ENCODE assay signal across 1 cellular context in the genomic region with DNA sequence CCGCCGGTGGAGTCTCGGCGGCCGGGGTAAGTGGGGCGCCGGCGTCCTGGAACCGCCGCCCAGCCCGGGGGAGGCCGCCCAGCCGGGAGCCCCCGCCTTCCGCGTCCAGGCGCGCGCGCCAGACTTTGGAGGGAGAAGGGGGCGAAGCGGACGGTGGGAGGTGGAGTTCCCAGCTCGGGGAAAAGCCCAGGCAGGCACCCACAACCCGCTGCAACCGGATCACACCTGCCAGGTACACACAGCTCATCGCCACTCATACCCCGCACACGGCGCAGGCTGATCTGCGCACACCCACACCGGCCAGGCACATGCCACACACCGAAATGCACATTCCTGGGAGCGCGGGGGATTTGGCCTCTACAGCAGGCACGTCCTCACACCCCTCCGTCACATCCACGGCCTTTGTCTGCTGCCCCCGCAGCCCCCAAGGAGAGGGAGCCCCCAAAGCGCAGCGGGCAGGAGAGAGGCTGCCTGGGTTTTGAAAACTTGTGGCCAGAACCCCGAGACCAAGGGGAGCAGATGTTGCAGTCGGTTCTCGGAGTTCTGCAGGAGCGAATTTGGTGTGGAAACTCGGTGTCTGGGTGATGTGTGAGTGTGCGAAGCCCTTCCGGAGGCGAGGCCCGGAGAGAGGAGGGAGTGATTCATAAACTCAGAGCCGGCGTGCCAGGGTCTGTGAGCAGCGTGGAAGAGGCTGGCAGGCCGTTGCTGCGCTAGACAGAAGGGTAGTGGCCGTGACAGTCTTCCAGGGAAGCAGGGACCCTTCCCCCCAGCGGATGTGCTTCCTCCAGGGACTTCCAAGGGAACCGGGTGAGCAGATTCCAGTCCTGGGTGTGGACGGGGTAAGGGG.
TF ChIP-seq lines count a peak whose summit lies in the region.

No MANE protein-coding gene starts in this region.

TF ChIP-seq in WTC11, 78 proteins besides CTCF, POLR2A, EP300 and RAD21 (continued from another document):
- TF ChIP-seq, protein P1, sequence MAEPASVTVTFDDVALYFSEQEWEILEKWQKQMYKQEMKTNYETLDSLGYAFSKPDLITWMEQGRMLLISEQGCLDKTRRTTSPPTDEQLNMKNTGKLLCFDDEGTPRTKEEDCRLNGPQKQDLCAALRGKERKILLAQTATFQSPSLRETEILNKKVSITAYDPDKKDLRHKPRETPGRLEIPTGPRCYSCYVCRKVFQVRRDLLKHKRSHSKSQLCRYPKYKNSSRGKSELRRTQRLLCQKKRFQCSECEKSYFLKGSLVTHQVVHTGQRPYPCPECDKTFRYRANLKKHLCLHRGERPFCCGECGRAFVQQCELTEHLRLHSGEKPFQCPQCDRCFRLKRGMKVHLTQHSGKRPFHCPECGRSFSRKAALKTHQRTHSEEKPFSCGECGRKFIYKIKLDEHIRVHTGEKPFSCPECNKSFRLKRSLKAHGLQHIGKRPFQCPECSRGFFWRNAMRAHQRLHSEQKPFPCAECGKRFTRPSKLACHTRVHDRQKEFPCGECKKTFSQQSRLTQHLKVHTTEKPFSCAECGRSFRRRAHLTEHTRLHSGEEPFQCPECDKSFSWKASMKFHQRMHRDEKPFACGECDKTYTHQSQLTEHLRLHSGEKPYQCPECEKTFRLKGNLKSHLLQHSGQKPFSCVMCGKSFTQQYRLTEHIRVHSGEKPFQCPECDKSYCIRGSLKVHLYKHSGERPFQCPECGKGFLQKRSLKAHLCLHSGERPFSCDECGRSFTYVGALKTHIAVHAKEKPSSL (CRISPR knock-in tag; conservative IDR thresholded peaks at IDR 0.05) = no peak
- TF ChIP-seq ATF1 (CRISPR knock-in tag; IDR thresholded peaks at IDR 0.05) (no peak), CREB1 (CRISPR knock-in tag; IDR thresholded peaks at IDR 0.05) (0 out of 2 replicates have a peak, but pooled peaks have one; percentile 49), CREM (CRISPR knock-in tag; IDR thresholded peaks at IDR 0.05) (no peak), TEAD1 (CRISPR knock-in tag; IDR thresholded peaks at IDR 0.05) (peak; percentile 66; the same call in 1 of the 2 replicates), EMX1 (CRISPR knock-in tag; IDR thresholded peaks at IDR 0.05) (no peak), ZNF416 (CRISPR knock-in tag; IDR thresholded peaks at IDR 0.05) (no peak), SOX15 (CRISPR knock-in tag; IDR thresholded peaks at IDR 0.05) (no peak), GRHL2 (CRISPR knock-in tag; IDR thresholded peaks at IDR 0.05; ENCODE audit: insufficient replicate concordance, severe bottlenecking) (no peak), RORB (CRISPR knock-in tag; IDR thresholded peaks at IDR 0.05) (no peak), ELF4 (CRISPR knock-in tag; IDR thresholded peaks at IDR 0.05; ENCODE audit: low read depth) (no peak), ZNF317 (CRISPR knock-in tag; IDR thresholded peaks at IDR 0.05; ENCODE audit: borderline replicate concordance, low read depth) (no peak), FOXK1 (CRISPR knock-in tag; IDR thresholded peaks at IDR 0.05) (0 out of 2 replicates have a peak, but pooled peaks have one; percentile 44)
- TF ChIP-seq, protein P2, sequence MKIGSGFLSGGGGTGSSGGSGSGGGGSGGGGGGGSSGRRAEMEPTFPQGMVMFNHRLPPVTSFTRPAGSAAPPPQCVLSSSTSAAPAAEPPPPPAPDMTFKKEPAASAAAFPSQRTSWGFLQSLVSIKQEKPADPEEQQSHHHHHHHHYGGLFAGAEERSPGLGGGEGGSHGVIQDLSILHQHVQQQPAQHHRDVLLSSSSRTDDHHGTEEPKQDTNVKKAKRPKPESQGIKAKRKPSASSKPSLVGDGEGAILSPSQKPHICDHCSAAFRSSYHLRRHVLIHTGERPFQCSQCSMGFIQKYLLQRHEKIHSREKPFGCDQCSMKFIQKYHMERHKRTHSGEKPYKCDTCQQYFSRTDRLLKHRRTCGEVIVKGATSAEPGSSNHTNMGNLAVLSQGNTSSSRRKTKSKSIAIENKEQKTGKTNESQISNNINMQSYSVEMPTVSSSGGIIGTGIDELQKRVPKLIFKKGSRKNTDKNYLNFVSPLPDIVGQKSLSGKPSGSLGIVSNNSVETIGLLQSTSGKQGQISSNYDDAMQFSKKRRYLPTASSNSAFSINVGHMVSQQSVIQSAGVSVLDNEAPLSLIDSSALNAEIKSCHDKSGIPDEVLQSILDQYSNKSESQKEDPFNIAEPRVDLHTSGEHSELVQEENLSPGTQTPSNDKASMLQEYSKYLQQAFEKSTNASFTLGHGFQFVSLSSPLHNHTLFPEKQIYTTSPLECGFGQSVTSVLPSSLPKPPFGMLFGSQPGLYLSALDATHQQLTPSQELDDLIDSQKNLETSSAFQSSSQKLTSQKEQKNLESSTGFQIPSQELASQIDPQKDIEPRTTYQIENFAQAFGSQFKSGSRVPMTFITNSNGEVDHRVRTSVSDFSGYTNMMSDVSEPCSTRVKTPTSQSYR (CRISPR knock-in tag; IDR thresholded peaks at IDR 0.05) = peak; percentile 60; the same call in 1 of the 2 replicates
- TF ChIP-seq, protein P3, sequence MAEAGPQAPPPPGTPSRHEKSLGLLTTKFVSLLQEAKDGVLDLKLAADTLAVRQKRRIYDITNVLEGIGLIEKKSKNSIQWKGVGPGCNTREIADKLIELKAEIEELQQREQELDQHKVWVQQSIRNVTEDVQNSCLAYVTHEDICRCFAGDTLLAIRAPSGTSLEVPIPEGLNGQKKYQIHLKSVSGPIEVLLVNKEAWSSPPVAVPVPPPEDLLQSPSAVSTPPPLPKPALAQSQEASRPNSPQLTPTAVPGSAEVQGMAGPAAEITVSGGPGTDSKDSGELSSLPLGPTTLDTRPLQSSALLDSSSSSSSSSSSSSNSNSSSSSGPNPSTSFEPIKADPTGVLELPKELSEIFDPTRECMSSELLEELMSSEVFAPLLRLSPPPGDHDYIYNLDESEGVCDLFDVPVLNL (CRISPR knock-in tag; IDR thresholded peaks at IDR 0.05; ENCODE audit: borderline replicate concordance, low read depth) = 0 out of 2 replicates have a peak, but pooled peaks have one; percentile 17
- TF ChIP-seq, protein P4, sequence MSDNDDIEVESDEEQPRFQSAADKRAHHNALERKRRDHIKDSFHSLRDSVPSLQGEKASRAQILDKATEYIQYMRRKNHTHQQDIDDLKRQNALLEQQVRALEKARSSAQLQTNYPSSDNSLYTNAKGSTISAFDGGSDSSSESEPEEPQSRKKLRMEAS (CRISPR knock-in tag; IDR thresholded peaks at IDR 0.05) = no peak; the same call in 1 of the 2 replicates
- TF ChIP-seq, protein P5, sequence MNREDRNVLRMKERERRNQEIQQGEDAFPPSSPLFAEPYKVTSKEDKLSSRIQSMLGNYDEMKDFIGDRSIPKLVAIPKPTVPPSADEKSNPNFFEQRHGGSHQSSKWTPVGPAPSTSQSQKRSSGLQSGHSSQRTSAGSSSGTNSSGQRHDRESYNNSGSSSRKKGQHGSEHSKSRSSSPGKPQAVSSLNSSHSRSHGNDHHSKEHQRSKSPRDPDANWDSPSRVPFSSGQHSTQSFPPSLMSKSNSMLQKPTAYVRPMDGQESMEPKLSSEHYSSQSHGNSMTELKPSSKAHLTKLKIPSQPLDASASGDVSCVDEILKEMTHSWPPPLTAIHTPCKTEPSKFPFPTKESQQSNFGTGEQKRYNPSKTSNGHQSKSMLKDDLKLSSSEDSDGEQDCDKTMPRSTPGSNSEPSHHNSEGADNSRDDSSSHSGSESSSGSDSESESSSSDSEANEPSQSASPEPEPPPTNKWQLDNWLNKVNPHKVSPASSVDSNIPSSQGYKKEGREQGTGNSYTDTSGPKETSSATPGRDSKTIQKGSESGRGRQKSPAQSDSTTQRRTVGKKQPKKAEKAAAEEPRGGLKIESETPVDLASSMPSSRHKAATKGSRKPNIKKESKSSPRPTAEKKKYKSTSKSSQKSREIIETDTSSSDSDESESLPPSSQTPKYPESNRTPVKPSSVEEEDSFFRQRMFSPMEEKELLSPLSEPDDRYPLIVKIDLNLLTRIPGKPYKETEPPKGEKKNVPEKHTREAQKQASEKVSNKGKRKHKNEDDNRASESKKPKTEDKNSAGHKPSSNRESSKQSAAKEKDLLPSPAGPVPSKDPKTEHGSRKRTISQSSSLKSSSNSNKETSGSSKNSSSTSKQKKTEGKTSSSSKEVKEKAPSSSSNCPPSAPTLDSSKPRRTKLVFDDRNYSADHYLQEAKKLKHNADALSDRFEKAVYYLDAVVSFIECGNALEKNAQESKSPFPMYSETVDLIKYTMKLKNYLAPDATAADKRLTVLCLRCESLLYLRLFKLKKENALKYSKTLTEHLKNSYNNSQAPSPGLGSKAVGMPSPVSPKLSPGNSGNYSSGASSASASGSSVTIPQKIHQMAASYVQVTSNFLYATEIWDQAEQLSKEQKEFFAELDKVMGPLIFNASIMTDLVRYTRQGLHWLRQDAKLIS (CRISPR knock-in tag; IDR thresholded peaks at IDR 0.05; ENCODE audit: borderline replicate concordance) = no peak
- TF ChIP-seq, protein P6, sequence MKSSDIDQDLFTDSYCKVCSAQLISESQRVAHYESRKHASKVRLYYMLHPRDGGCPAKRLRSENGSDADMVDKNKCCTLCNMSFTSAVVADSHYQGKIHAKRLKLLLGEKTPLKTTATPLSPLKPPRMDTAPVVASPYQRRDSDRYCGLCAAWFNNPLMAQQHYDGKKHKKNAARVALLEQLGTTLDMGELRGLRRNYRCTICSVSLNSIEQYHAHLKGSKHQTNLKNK (CRISPR knock-in tag; IDR thresholded peaks at IDR 0.05) = no peak
- TF ChIP-seq, protein P7, sequence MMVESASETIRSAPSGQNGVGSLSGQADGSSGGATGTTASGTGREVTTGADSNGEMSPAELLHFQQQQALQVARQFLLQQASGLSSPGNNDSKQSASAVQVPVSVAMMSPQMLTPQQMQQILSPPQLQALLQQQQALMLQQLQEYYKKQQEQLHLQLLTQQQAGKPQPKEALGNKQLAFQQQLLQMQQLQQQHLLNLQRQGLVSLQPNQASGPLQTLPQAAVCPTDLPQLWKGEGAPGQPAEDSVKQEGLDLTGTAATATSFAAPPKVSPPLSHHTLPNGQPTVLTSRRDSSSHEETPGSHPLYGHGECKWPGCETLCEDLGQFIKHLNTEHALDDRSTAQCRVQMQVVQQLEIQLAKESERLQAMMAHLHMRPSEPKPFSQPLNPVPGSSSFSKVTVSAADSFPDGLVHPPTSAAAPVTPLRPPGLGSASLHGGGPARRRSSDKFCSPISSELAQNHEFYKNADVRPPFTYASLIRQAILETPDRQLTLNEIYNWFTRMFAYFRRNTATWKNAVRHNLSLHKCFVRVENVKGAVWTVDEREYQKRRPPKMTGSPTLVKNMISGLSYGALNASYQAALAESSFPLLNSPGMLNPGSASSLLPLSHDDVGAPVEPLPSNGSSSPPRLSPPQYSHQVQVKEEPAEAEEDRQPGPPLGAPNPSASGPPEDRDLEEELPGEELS (CRISPR knock-in tag; IDR thresholded peaks at IDR 0.05) = no peak
- TF ChIP-seq, protein P8, sequence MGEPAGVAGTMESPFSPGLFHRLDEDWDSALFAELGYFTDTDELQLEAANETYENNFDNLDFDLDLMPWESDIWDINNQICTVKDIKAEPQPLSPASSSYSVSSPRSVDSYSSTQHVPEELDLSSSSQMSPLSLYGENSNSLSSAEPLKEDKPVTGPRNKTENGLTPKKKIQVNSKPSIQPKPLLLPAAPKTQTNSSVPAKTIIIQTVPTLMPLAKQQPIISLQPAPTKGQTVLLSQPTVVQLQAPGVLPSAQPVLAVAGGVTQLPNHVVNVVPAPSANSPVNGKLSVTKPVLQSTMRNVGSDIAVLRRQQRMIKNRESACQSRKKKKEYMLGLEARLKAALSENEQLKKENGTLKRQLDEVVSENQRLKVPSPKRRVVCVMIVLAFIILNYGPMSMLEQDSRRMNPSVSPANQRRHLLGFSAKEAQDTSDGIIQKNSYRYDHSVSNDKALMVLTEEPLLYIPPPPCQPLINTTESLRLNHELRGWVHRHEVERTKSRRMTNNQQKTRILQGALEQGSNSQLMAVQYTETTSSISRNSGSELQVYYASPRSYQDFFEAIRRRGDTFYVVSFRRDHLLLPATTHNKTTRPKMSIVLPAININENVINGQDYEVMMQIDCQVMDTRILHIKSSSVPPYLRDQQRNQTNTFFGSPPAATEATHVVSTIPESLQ (CRISPR knock-in tag; IDR thresholded peaks at IDR 0.05) = no peak
- TF ChIP-seq, protein P9, sequence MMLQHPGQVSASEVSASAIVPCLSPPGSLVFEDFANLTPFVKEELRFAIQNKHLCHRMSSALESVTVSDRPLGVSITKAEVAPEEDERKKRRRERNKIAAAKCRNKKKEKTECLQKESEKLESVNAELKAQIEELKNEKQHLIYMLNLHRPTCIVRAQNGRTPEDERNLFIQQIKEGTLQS (CRISPR knock-in tag; conservative IDR thresholded peaks at IDR 0.05) = no peak
